ENCODE assay signal across 26 cellular contexts in the genomic region with DNA sequence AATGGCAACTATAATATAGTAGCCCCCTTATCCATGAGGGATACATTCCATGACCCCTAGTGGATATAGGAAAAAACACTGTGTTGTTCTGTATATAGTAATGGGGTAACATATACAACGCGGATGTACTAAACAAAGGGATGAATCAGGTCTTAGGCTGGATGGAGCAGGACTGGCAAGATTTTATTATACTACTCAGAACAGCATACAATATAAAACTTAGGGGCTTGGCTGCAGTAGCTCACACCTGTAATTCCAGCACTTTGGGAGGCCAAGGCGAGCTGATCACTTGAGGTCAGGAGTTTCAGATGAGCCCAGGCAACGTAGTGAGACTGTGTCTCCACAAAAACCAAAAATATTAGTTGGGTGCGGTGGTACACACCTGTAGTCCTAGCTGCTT.
"Had no signal": no experiment of that assay in that cellular context is flagged by ENCODE, and none has a peak within 500 bp of the region (broad histone marks: within the 10 kb centered on the region; RNA-seq: fewer than 3 reads in every experiment).

No MANE protein-coding gene starts in this region.

- H3K4me3 ChIP-seq: adrenal gland, body of pancreas had no signal

- H3K27ac ChIP-seq: adrenal gland, body of pancreas, epithelial cell of prostate, WERI-Rb-1 had no signal

- H3K9me3 ChIP-seq: adrenal gland, body of pancreas had no signal

- ATAC-seq: activated CD4-positive, CD25-positive, alpha-beta regulatory T cell treated with anti-CD3 and anti-CD28 coated beads, Interleukin-2, amount 50 U/mL, for 24 hours; activated CD8-positive, alpha-beta memory T cell treated with anti-CD3 and anti-CD28 coated beads, Interleukin-2, amount 10 ng/mL, durations not matched to agents 7 days and 5 days; activated CD8-positive, alpha-beta T cell treated with anti-CD3 and anti-CD28 coated beads for 36 hours; activated naive CD8-positive, alpha-beta T cell treated with anti-CD3 and anti-CD28 coated beads, Interleukin-2, amount 50 U/mL, for 24 hours; body of pancreas; T-helper 17 cell had no signal

- H3K27me3 ChIP-seq: adrenal gland, body of pancreas had no signal

- DNase-seq: activated B cell treated with CpG ODN at 0.5 μM for 24 hours; activated CD4-positive, alpha-beta T cell treated with anti-CD3 and anti-CD28 coated beads for 48 hours; activated CD4-positive, alpha-beta T cell treated with anti-CD3 and anti-CD28 coated beads, Interleukin-2, amount 50 U/mL, for 1 hour; activated CD4-positive, alpha-beta T cell treated with anti-CD3 and anti-CD28 coated beads, Interleukin-2, amount 50 U/mL, for 48 hours; activated CD8-positive, alpha-beta memory T cell treated with anti-CD3 and anti-CD28 coated beads, Interleukin-2, amount 10 ng/mL, durations not matched to agents 7 days and 5 days; activated CD8-positive, alpha-beta memory T cell treated with anti-CD3 and anti-CD28 coated beads, Interleukin-2, amount 50 U/mL, for 4 hours; activated CD8-positive, alpha-beta T cell treated with anti-CD3 and anti-CD28 coated beads for 36 hours; activated effector memory CD4-positive, alpha-beta T cell treated with anti-CD3 and anti-CD28 coated beads, Interleukin-2, amount 50 U/mL, for 16 hours; activated naive CD4-positive, alpha-beta T cell treated with anti-CD3 and anti-CD28 coated beads for 36 hours; activated naive CD8-positive, alpha-beta T cell treated with anti-CD3 and anti-CD28 coated beads for 36 hours; activated naive CD8-positive, alpha-beta T cell treated with anti-CD3 and anti-CD28 coated beads, Interleukin-2, amount 50 U/mL, for 24 hours; activated T-cell treated with anti-CD3 and anti-CD28 coated beads, Interleukin-2, amount 50 U/mL, for 1 hour; activated T-cell treated with anti-CD3 and anti-CD28 coated beads, Interleukin-2, amount 50 U/mL, for 48 hours; adrenal gland; amygdala; aorta; body of pancreas; caudate nucleus; effector CD8-positive, alpha-beta T cell; foreskin fibroblast; head of caudate nucleus; T-helper 17 cell; T1000; WERI-Rb-1 had no signal
